In the genomic region with DNA sequence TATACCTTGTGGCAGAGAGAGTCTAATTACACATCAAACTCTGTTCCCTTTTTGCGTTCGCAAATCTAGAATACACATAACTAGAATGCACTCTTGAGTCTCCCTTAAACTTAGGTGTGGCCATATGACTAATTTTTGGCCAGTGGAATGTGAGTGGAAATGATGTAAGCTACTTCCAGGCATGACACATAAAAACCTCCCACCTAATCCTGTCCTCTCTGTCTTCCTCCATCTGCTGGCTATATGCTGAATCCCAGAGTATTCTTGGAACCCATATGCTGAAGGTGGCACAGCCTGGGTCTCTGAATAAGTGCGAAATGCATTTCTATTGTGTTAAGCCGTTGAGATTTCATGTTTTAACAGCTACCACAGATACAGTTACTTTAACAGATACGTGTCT, we compare ENCODE assay signal across 1 cellular context.
TF ChIP-seq lines count a peak whose summit lies in the region.

No MANE protein-coding gene starts in this region.

TF ChIP-seq in endothelial cell of umbilical vein, 7 proteins besides CTCF, POLR2A, EP300 and RAD21 (continued from another document):
- TF ChIP-seq, protein P1, sequence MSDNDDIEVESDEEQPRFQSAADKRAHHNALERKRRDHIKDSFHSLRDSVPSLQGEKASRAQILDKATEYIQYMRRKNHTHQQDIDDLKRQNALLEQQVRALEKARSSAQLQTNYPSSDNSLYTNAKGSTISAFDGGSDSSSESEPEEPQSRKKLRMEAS (IDR thresholded peaks at IDR 0.05; ENCODE audit: insufficient read depth, insufficient read length) = no peak
